ENCODE assay signal across 1 cellular context in genomic region chr1:233933339-233933738, GRCh38.
TF ChIP-seq lines count a peak whose summit lies in the region.

No MANE protein-coding gene starts in this region.

TF ChIP-seq in HepG2, 621 proteins besides CTCF, POLR2A, EP300 and RAD21 (continued from another document and continues in another):
- TF ChIP-seq ZBED4 (CRISPR knock-in tag; IDR thresholded peaks at IDR 0.05; ENCODE audit: borderline replicate concordance): no peak
- peak; percentile 96 for TF ChIP-seq ZKSCAN5 (CRISPR knock-in tag; IDR thresholded peaks at IDR 0.05)
- no peak for TF ChIP-seq ZBTB34 (CRISPR knock-in tag; IDR thresholded peaks at IDR 0.05)
- no peak for TF ChIP-seq ZFP62 (CRISPR knock-in tag; IDR thresholded peaks at IDR 0.05)
- TF ChIP-seq ARID2 (CRISPR knock-in tag; IDR thresholded peaks at IDR 0.05; ENCODE audit: borderline replicate concordance): no peak
- no peak for TF ChIP-seq RBAK (CRISPR knock-in tag; IDR thresholded peaks at IDR 0.05)
- no peak for TF ChIP-seq PHF8 (CRISPR knock-in tag; IDR thresholded peaks at IDR 0.05)
- peak; percentile 84 for TF ChIP-seq HNF1B (CRISPR knock-in tag; IDR thresholded peaks at IDR 0.05)
- no peak for TF ChIP-seq ZSCAN9 (CRISPR knock-in tag; IDR thresholded peaks at IDR 0.05; ENCODE audit: borderline replicate concordance)
- no peak for TF ChIP-seq MED13 (CRISPR knock-in tag; IDR thresholded peaks at IDR 0.05)
- no peak for TF ChIP-seq ZNF230 (CRISPR knock-in tag; IDR thresholded peaks at IDR 0.05)
- TF ChIP-seq ZNF670 (CRISPR knock-in tag; IDR thresholded peaks at IDR 0.05; ENCODE audit: borderline replicate concordance): no peak
- peak; percentile 88 for TF ChIP-seq HNF4A (CRISPR knock-in tag; IDR thresholded peaks at IDR 0.05)
- no peak for TF ChIP-seq ZNF879 (CRISPR knock-in tag; IDR thresholded peaks at IDR 0.05)
- TF ChIP-seq U2AF1 (optimal IDR thresholded peaks at IDR 0.05; ENCODE audit: low read depth, low read length): no peak
- TF ChIP-seq CEBPB (IDR thresholded peaks at IDR 0.05; ENCODE audit: borderline replicate concordance, low read depth, low read length): peak; percentile 90
- TF ChIP-seq ZMYM3 (CRISPR knock-in tag; IDR thresholded peaks at IDR 0.05): peak; percentile 62; the same call in 1 of the 2 replicates
- TF ChIP-seq ZNF34 (CRISPR knock-in tag; IDR thresholded peaks at IDR 0.05; ENCODE audit: borderline replicate concordance): no peak
- no peak for TF ChIP-seq ZNF451 (CRISPR knock-in tag; IDR thresholded peaks at IDR 0.05)
- TF ChIP-seq PHF5A (CRISPR knock-in tag; IDR thresholded peaks at IDR 0.05; ENCODE audit: low read depth, unreplicated experiment): no peak
- no peak for TF ChIP-seq ZNF7 (CRISPR knock-in tag; IDR thresholded peaks at IDR 0.05)
- TF ChIP-seq GABPB1 (CRISPR knock-in tag; IDR thresholded peaks at IDR 0.05): no peak
- TF ChIP-seq UBTF (CRISPR knock-in tag; IDR thresholded peaks at IDR 0.05): no peak
- peak; percentile 38; the same call in 1 of the 2 replicates for TF ChIP-seq MIXL1 (CRISPR knock-in tag; IDR thresholded peaks at IDR 0.05)
- TF ChIP-seq ZNF780A (CRISPR knock-in tag; IDR thresholded peaks at IDR 0.05): no peak
- TF ChIP-seq HOXA7 (CRISPR knock-in tag; IDR thresholded peaks at IDR 0.05): no peak
- TF ChIP-seq ZNF253 (CRISPR knock-in tag; IDR thresholded peaks at IDR 0.05; ENCODE audit: borderline replicate concordance): no peak
- peak; percentile 48; the same call in 1 of the 2 replicates for TF ChIP-seq POGZ (CRISPR knock-in tag; IDR thresholded peaks at IDR 0.05)
- TF ChIP-seq ZNF839 (CRISPR knock-in tag; IDR thresholded peaks at IDR 0.05; ENCODE audit: borderline replicate concordance): no peak
- TF ChIP-seq FOXJ3 (CRISPR knock-in tag; IDR thresholded peaks at IDR 0.05; ENCODE audit: borderline replicate concordance): no peak
- no peak for TF ChIP-seq HNRNPUL1 (IDR thresholded peaks at IDR 0.05; ENCODE audit: low read depth, low read length)
- TF ChIP-seq NFE2L2 (IDR thresholded peaks at IDR 0.05; ENCODE audit: low read length): no peak
- TF ChIP-seq HNRNPK (IDR thresholded peaks at IDR 0.05; ENCODE audit: low read depth, low read length, poor library complexity, severe bottlenecking): no peak
- TF ChIP-seq TOPORS (CRISPR knock-in tag; IDR thresholded peaks at IDR 0.05): no peak
- TF ChIP-seq ZNF513 (CRISPR knock-in tag; conservative IDR thresholded peaks at IDR 0.05): no peak
- TF ChIP-seq PBX2 (CRISPR knock-in tag; IDR thresholded peaks at IDR 0.05): no peak
- no peak for TF ChIP-seq HNRNPLL (IDR thresholded peaks at IDR 0.05; ENCODE audit: low read depth, low read length, poor library complexity, severe bottlenecking)
- peak; percentile 46; the same call in 1 of the 2 replicates for TF ChIP-seq HDAC2 (CRISPR knock-in tag; IDR thresholded peaks at IDR 0.05)
- TF ChIP-seq NR1H2 (CRISPR knock-in tag; IDR thresholded peaks at IDR 0.05; ENCODE audit: borderline replicate concordance, low read depth): no peak
- TF ChIP-seq CBX2 (IDR thresholded peaks at IDR 0.05; ENCODE audit: low read depth, low read length): no peak
- no peak for TF ChIP-seq CBX2 (CRISPR knock-in tag; IDR thresholded peaks at IDR 0.05; ENCODE audit: low read depth)
- TF ChIP-seq HNF4G (IDR thresholded peaks at IDR 0.05; ENCODE audit: borderline replicate concordance, low read depth, low read length): peak; percentile 67; the same call in 1 of the 2 replicates
- TF ChIP-seq HNF4G (CRISPR knock-in tag; IDR thresholded peaks at IDR 0.05; ENCODE audit: borderline replicate concordance, low read depth): no peak; the same call in 1 of the 2 replicates
- 0 out of 2 replicates have a peak, but pooled peaks have one; percentile 27 for TF ChIP-seq NCOA2 (CRISPR knock-in tag; IDR thresholded peaks at IDR 0.05)
- TF ChIP-seq TBL1XR1 (IDR thresholded peaks at IDR 0.05; ENCODE audit: borderline replicate concordance, low read length, partially characterized antibody): no peak
- no peak for TF ChIP-seq ZNF335 (CRISPR knock-in tag; IDR thresholded peaks at IDR 0.05)
- TF ChIP-seq YY1 (IDR thresholded peaks at IDR 0.05; ENCODE audit: insufficient read depth, insufficient replicate concordance, low read depth, low read length): no peak
- TF ChIP-seq ZNF367 (CRISPR knock-in tag; IDR thresholded peaks at IDR 0.05; ENCODE audit: borderline replicate concordance): no peak
- no peak for TF ChIP-seq ZNF737 (CRISPR knock-in tag; IDR thresholded peaks at IDR 0.05; ENCODE audit: borderline replicate concordance)
- no peak for TF ChIP-seq ZNF296 (CRISPR knock-in tag; conservative IDR thresholded peaks at IDR 0.05)
- TF ChIP-seq FOXA3 (CRISPR knock-in tag; IDR thresholded peaks at IDR 0.05): no peak
- TF ChIP-seq BHLHE40 (IDR thresholded peaks at IDR 0.05; ENCODE audit: low read length): no peak
- no peak for TF ChIP-seq GATA4 (IDR thresholded peaks at IDR 0.05; ENCODE audit: borderline replicate concordance, low read depth)
- no peak for TF ChIP-seq SETDB1 (CRISPR knock-in tag; IDR thresholded peaks at IDR 0.05; ENCODE audit: borderline replicate concordance)
- no peak for TF ChIP-seq TAF15 (IDR thresholded peaks at IDR 0.05; ENCODE audit: low read depth, low read length, poor library complexity, severe bottlenecking)
- no peak for TF ChIP-seq PATZ1 (CRISPR knock-in tag; IDR thresholded peaks at IDR 0.05)
- no peak for TF ChIP-seq NFIC (IDR thresholded peaks at IDR 0.05; ENCODE audit: low read length)
- no peak for TF ChIP-seq PAX8 (CRISPR knock-in tag; IDR thresholded peaks at IDR 0.05; ENCODE audit: borderline replicate concordance)
- TF ChIP-seq MLX (CRISPR knock-in tag; IDR thresholded peaks at IDR 0.05): no peak
- no peak for TF ChIP-seq CC2D1A (CRISPR knock-in tag; IDR thresholded peaks at IDR 0.05)
- TF ChIP-seq ZNF790 (CRISPR knock-in tag; IDR thresholded peaks at IDR 0.05; ENCODE audit: borderline replicate concordance): no peak
- TF ChIP-seq KAT7 (CRISPR knock-in tag; IDR thresholded peaks at IDR 0.05; ENCODE audit: borderline replicate concordance): no peak
- TF ChIP-seq EHMT2 (IDR thresholded peaks at IDR 0.05; ENCODE audit: borderline replicate concordance, low read depth, low read length): peak; percentile 35; the same call in 1 of the 2 replicates
- TF ChIP-seq ATAD3A (CRISPR knock-in tag; IDR thresholded peaks at IDR 0.05): no peak
- no peak for TF ChIP-seq ZNF589 (CRISPR knock-in tag; conservative IDR thresholded peaks at IDR 0.05)
